12 cellular contexts compared by ENCODE assay signal in genomic region chr17:61223725-61224124, GRCh38.
"Had no signal": no experiment of that assay in that cellular context is flagged by ENCODE, and none has a peak within 500 bp of the region (broad histone marks: within the 10 kb centered on the region; RNA-seq: fewer than 3 reads in every experiment).

No MANE protein-coding gene starts in this region.

- H3K4me1 ChIP-seq: colonic mucosa, foreskin keratinocyte, transverse colon had no signal

- H3K27me3 ChIP-seq: cardiac muscle cell, colonic mucosa, foreskin keratinocyte, spleen, transverse colon had no signal

- H3K9me3 ChIP-seq: colonic mucosa, spleen, transverse colon had no signal

- H3K27ac Mint-ChIP-seq: stimulated activated naive B cell treated with anti-CD40 and anti-IgM and Interleukin-4, amounts not matched to agents 10 μg/mL and 1 μg/mL and 100 μg/mL, for 72 hours; WTC11 had no signal

- H3K4me3 ChIP-seq: cardiac muscle cell, colonic mucosa, spleen, transverse colon had no signal

- H3K27me3 Mint-ChIP-seq: stimulated activated naive B cell treated with anti-CD40 and anti-IgM and Interleukin-4, amounts not matched to agents 10 μg/mL and 1 μg/mL and 100 μg/mL, for 72 hours had no signal

- H3K9me3 Mint-ChIP-seq: stimulated activated naive B cell treated with anti-CD40 and anti-IgM and Interleukin-4, amounts not matched to agents 10 μg/mL and 1 μg/mL and 100 μg/mL, for 72 hours; WTC11 had no signal

- H3K27ac ChIP-seq: cardiac muscle cell, colonic mucosa, foreskin keratinocyte, transverse colon had no signal

- DNase-seq: activated CD8-positive, alpha-beta memory T cell treated with anti-CD3 and anti-CD28 coated beads, Interleukin-2, amount 50 U/mL, for 4 hours; activated effector memory CD4-positive, alpha-beta T cell treated with Interleukin-2 at 50 U/mL for 16 hours; colonic mucosa; foreskin keratinocyte; spleen; stimulated activated CD4-positive, alpha-beta T cell treated with anti-CD3 and anti-CD28 coated beads, Interleukin-1b, Interleukin-23, amount 100 ng/mL, for 48 hours; stimulated activated naive B cell treated with anti-CD40 and anti-IgM and Interleukin-4, amounts not matched to agents 10 μg/mL and 1 μg/mL and 100 μg/mL, for 72 hours; substantia nigra; transverse colon had no signal

- H3K36me3 Mint-ChIP-seq: WTC11 had no signal

- H3K4me3 Mint-ChIP-seq: stimulated activated naive B cell treated with anti-CD40 and anti-IgM and Interleukin-4, amounts not matched to agents 10 μg/mL and 1 μg/mL and 100 μg/mL, for 72 hours; WTC11 had no signal

- ATAC-seq: foreskin keratinocyte; sciatic nerve; stimulated activated naive B cell treated with anti-CD40 and anti-IgM and Interleukin-4, amounts not matched to agents 10 μg/mL and 1 μg/mL and 100 μg/mL, for 72 hours; WTC11 had no signal

- H3K36me3 ChIP-seq: cardiac muscle cell, colonic mucosa, spleen, transverse colon had no signal
